8 cellular contexts compared by ENCODE assay signal in the genomic region with DNA sequence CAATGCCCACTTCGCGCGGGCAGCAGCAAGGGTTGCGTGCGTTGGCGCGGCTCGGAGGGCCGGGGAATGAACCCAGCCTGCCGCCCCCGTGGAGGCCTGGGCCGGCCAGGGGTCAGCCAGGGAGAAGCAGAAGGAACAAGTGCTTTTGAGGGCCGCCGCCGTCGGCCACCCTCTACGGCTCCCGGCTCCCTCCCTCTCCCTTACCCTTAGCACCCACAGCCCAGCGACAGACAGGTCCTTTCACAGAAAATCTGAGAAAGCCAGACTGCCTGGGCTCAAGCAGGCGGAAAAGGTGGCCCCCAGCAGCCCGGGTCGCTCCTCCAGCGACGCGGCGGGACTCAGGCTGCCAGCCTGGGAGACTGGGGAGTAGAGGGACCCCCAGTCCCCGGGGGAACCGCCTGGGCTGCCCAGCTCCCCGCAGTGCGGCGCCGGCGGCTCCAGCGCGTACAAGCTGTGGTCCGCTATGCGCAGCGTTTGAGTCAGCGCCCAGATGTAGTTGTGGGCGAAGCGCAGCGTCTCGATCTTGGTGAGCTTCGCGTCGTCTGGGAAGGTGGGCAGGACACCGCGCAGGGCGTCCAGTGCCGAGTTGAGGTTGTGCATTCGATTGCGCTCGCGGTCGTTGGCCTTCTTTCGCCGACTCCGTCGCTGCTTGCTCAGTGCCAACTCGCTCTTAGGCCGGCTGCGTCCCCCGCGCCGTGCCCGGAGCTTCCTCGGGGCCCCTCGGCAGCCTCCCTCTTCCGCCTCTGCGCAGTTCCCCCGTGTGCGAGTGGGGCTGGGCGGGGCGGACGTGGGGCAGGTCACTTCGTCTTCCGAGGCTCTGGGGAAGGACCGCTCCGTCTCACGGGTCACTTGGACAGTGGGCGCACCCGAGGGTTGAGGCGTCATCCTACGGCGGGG. TPM values are rescaled to one million over a fixed set of nuclear protein-coding genes. Genes with fewer than 3 reads are reported as not detected.
A peak's percentile ranks its signal among the peaks of the same experiment; 100 is the strongest.
DNase-seq lines count a peak whose midpoint lies in the region; ATAC-seq, FAIRE-seq and TF ChIP-seq lines count a peak whose summit lies in the region.

No MANE protein-coding gene starts in this region.

- POLR2A ChIA-PET in CD4-positive, alpha-beta memory T cell (lab: Charles Lee; ENCODE audit: partially characterized antibody) = interaction anchor here (1.2 kb wide), 1 partner anchor 12 kb away, joined by 3 read pairs; no protein-coding TSS in a partner anchor

- H3K27ac Mint-ChIP-seq in CD4-positive, alpha-beta memory T cell = no peak overlapping the region
- H3K27ac Mint-ChIP-seq in dendritic cell treated with granulocyte-macrophage colony-stimulating factor and Interleukin-4, amounts not matched to agents 40 ng/mL and 50 ng/mL, for 4 days = peak overlapping the region; percentile 50
- H3K27ac Mint-ChIP-seq in neural crest cell (ENCODE audit: unreplicated experiment) = no peak overlapping the region

- peaks cover 58% of the 10 kb centered on the region for H3K27me3 ChIP-seq in CD4-positive, alpha-beta memory T cell (ENCODE audit: insufficient read depth, low read length)

- H3K9me3 ChIP-seq in CD4-positive, alpha-beta memory T cell (ENCODE audit: control insufficient read depth in 1 of 2, low read length in 2 of 2) = no peaks in the 10 kb centered on the region

- no peak for TF ChIP-seq POLR2A in GM12891 (IDR thresholded peaks at IDR 0.05; ENCODE audit: low read depth, low read length)

- peak overlapping the region; percentile 77 to 85 (median 82) for H3K4me3 Mint-ChIP-seq in CD4-positive, alpha-beta memory T cell
- peak overlapping the region; percentile 64 for H3K4me3 Mint-ChIP-seq in dendritic cell treated with granulocyte-macrophage colony-stimulating factor and Interleukin-4, amounts not matched to agents 40 ng/mL and 50 ng/mL, for 4 days
- H3K4me3 Mint-ChIP-seq in neural crest cell = peak overlapping the region; percentile 49

- peaks cover 33% of the 10 kb centered on the region for H3K4me1 ChIP-seq in CD4-positive, alpha-beta memory T cell (ENCODE audit: insufficient read depth, low read length)

- H3K9me3 Mint-ChIP-seq in CD4-positive, alpha-beta memory T cell = peaks cover 0 to 5% (median 0%) of the 10 kb centered on the region in 8 donors
- no peaks in the 10 kb centered on the region for H3K9me3 Mint-ChIP-seq in dendritic cell treated with granulocyte-macrophage colony-stimulating factor and Interleukin-4, amounts not matched to agents 40 ng/mL and 50 ng/mL, for 4 days
- H3K9me3 Mint-ChIP-seq in neural crest cell = no peaks in the 10 kb centered on the region

- no peak overlapping the region for H3K27ac ChIP-seq in CD4-positive, alpha-beta memory T cell (ENCODE audit: low read depth, low read length)

- peaks cover 12 to 42% (median 25%) of the 10 kb centered on the region in 4 donors for H3K4me1 Mint-ChIP-seq in CD4-positive, alpha-beta memory T cell
- H3K4me1 Mint-ChIP-seq in dendritic cell treated with granulocyte-macrophage colony-stimulating factor and Interleukin-4, amounts not matched to agents 40 ng/mL and 50 ng/mL, for 4 days (ENCODE audit: low read depth) = peaks cover 33% of the 10 kb centered on the region
- peaks cover 37% of the 10 kb centered on the region for H3K4me1 Mint-ChIP-seq in neural crest cell

- H3K36me3 Mint-ChIP-seq in CD4-positive, alpha-beta memory T cell = no peaks in the 10 kb centered on the region
- no peaks in the 10 kb centered on the region for H3K36me3 Mint-ChIP-seq in dendritic cell treated with granulocyte-macrophage colony-stimulating factor and Interleukin-4, amounts not matched to agents 40 ng/mL and 50 ng/mL, for 4 days (ENCODE audit: low read depth)
- H3K36me3 Mint-ChIP-seq in neural crest cell (ENCODE audit: low read depth) = no peaks in the 10 kb centered on the region

- no peak for FAIRE-seq in GM12891 (lab: Jason Lieb, UNC)

- intact Hi-C loops in CD4-positive, alpha-beta memory T cell (cut with micrococcal nuclease) = loop anchor here (10.0 kb wide), 1 partner anchor 62 kb away; a partner anchor contains a TSS
- intact Hi-C loops in dendritic cell treated with granulocyte-macrophage colony-stimulating factor and Interleukin-4, amounts not matched to agents 40 ng/mL and 50 ng/mL, for 4 days (cut with micrococcal nuclease) = no loop called here
- intact Hi-C loops in head of caudate nucleus (cut with DNase I) = no loop called here

- CTCF ChIA-PET in CD4-positive, alpha-beta memory T cell (lab: Charles Lee; ENCODE audit: partially characterized antibody) = no interaction called here

- H3K36me3 ChIP-seq in CD4-positive, alpha-beta memory T cell (ENCODE audit: insufficient read depth, low read length) = no peaks in the 10 kb centered on the region

- H3K4me3 ChIP-seq in CD4-positive, alpha-beta memory T cell (ENCODE audit: low read length in 2 of 2) = peak overlapping the region; percentile 29 to 32

- no peak for TF ChIP-seq CTCF in neural crest cell (conservative IDR thresholded peaks at IDR 0.05)

- no peak for ATAC-seq in HG02763 (IDR thresholded peaks at IDR 0.05; ENCODE audit: unreplicated experiment)

- DNase-seq in CD4-positive, alpha-beta memory T cell = peak in 1 of 5 donors; percentile 12
- DNase-seq in MV-4-11 (lab: John Stamatoyannopoulos, UW) (peak; percentile 13), neural crest cell (ENCODE audit: low read depth, low spot score) (no peak), GM12891 (ENCODE audit: insufficient read length, low spot score) (no peak), head of caudate nucleus (no peak), GOT3 (lab: John Stamatoyannopoulos, UW) (no peak)

- peaks cover 61 to 69% of the 10 kb centered on the region in 2 donors for H3K27me3 Mint-ChIP-seq in CD4-positive, alpha-beta memory T cell
- peaks cover 94% of the 10 kb centered on the region for H3K27me3 Mint-ChIP-seq in dendritic cell treated with granulocyte-macrophage colony-stimulating factor and Interleukin-4, amounts not matched to agents 40 ng/mL and 50 ng/mL, for 4 days
- H3K27me3 Mint-ChIP-seq in neural crest cell (ENCODE audit: low read depth) = peaks cover 98% of the 10 kb centered on the region

TF ChIP-seq in GM12891, 5 proteins besides CTCF, POLR2A, EP300 and RAD21:
- no peak for TF ChIP-seq PAX5 (IDR thresholded peaks at IDR 0.05; ENCODE audit: insufficient read depth, low read length, severe bottlenecking)
- TF ChIP-seq POU2F2 (IDR thresholded peaks at IDR 0.05; ENCODE audit: low read depth, low read length) = no peak
- TF ChIP-seq SPI1 (IDR thresholded peaks at IDR 0.05; ENCODE audit: low read depth, low read length) = no peak
TF ChIP-seq in GM12891: peak in this region for 0.

RNA-seq across cellular contexts. Expression of a gene that starts 0.8 kb away (rescaled TPM):
- total RNA-seq in CD4-positive, alpha-beta memory T cell = not detected
- polyA plus RNA-seq in CD4-positive, alpha-beta memory T cell = under 1 TPM in 1 of 2 donors, not detected in 1; 0.14 TPM
- total RNA-seq in neural crest cell = 0.43 and 0.91 TPM in 2 replicates
- not detected for polyA plus RNA-seq in GM12891 (2012; ENCODE audit: low read depth, missing spikeins)

RNA-seq across cellular contexts. Expression of a gene that starts 57.6 kb away (rescaled TPM):
- 10 to 100 TPM in 1 of 2 experiments, 1 to 10 TPM in 1; 9.4 to 10.7 TPM for total RNA-seq in CD4-positive, alpha-beta memory T cell
- 10 to 100 TPM; 17.3 to 24.9 TPM for polyA plus RNA-seq in CD4-positive, alpha-beta memory T cell
- 11.6 and 12.5 TPM in 2 replicates for total RNA-seq in neural crest cell
- 0.23 TPM for polyA plus RNA-seq in GM12891 (2012; ENCODE audit: low read depth, missing spikeins)
